ENCODE assay signal across 10 cellular contexts in the genomic region with DNA sequence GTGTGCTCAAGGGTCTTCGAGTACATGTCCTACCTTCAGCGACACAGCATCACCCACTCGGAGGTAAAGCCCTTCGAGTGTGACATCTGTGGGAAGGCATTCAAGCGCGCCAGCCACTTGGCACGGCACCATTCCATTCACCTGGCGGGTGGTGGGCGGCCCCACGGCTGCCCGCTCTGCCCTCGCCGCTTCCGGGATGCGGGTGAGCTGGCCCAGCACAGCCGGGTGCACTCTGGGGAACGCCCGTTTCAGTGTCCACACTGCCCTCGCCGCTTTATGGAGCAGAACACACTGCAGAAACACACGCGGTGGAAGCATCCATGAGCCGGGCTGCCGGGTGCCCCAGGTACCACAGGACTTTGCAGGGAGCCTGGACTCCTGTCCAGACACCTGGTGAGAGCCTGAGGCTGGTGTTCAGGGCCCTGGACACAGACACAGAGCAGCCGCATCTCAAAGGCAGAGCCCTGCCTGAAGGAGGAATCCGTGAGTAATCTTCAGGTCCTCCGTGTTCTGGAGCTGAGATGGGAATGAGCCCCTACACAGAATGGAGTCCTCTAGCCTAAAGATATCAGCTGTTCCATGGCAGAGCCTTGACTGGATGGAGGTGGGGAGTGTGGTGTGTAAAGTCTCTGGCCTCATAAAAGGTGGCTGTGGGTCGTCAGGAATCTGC. TPM values are rescaled to one million over a fixed set of nuclear protein-coding genes. Genes with fewer than 3 reads are reported as not detected.
A peak's percentile ranks its signal among the peaks of the same experiment; 100 is the strongest.
DNase-seq lines count a peak whose midpoint lies in the region; ATAC-seq, FAIRE-seq and TF ChIP-seq lines count a peak whose summit lies in the region.
"Had no signal": no experiment of that assay in that cellular context is flagged by ENCODE, and none has a peak within 500 bp of the region (broad histone marks: within the 10 kb centered on the region; RNA-seq: fewer than 3 reads in every experiment).

No MANE protein-coding gene starts in this region.

- H3K9me3 Mint-ChIP-seq in naive B cell: no peaks in the 10 kb centered on the region

- peak overlapping the region in 4 of 6 donors; percentile 33 to 95 (median 37) for H3K27ac Mint-ChIP-seq in naive B cell

- H3K79me2 ChIP-seq in GM12878 (ENCODE audit: control insufficient read depth, insufficient read depth, low read length): peaks cover 64% of the 10 kb centered on the region

- FAIRE-seq in GM12878 (lab: Jason Lieb, UNC): no peak
- no peak for FAIRE-seq in D721Med (lab: Jason Lieb, UNC)
- no peak for FAIRE-seq in GM12891 (lab: Jason Lieb, UNC)
- FAIRE-seq in GM19239 (lab: Jason Lieb, UNC): no peak
- FAIRE-seq: endometrium had no signal

- no peak for TF ChIP-seq CTCF in GM12878 (IDR thresholded peaks at IDR 0.05 in 2 of 3, conservative IDR thresholded peaks at IDR 0.05 in 1 of 3; ENCODE audit: control insufficient read depth in 2 of 3, extremely low read depth in 1 of 3, insufficient read depth in 1 of 3, low read depth in 3 of 3, low read length in 3 of 3)
- TF ChIP-seq CTCF in D721Med (IDR thresholded peaks at IDR 0.05; ENCODE audit: insufficient read depth, missing control alignments): no peak

- SMC1A ChIA-PET in GM12878 (lab: Charles Lee; ENCODE audit: uncharacterized antibody, unreplicated experiment): interaction anchor here (0.7 kb wide), 1 partner anchor 12 kb away, joined by 3 read pairs; no protein-coding TSS in a partner anchor

- H3K27ac ChIP-seq in GM12878 (ENCODE audit: control insufficient read depth, insufficient read depth): peak overlapping the region; percentile 64

- TF ChIP-seq RAD21 in Ishikawa (IDR thresholded peaks at IDR 0.05; ENCODE audit: low read depth) (no peak), GM12878 (IDR thresholded peaks at IDR 0.05; ENCODE audit: insufficient read depth, low read depth, low read length) (no peak)

- peaks cover 47 to 72% (median 64%) of the 10 kb centered on the region in 3 donors for H3K4me1 Mint-ChIP-seq in naive B cell

- H3K36me3 ChIP-seq in GM12878 (ENCODE audit: control insufficient read depth in 2 of 2, insufficient read depth in 2 of 2, low read length in 1 of 2): 0 out of 4 replicates have a peak, but pooled peaks cover 0 to 2% of the 10 kb centered on the region in 2 experiments

- TF ChIP-seq POLR2A in GM12878 (IDR thresholded peaks at IDR 0.05; ENCODE audit: low read depth, low read length) (no peak), GM12891 (IDR thresholded peaks at IDR 0.05; ENCODE audit: low read depth, low read length) (no peak)

- peak overlapping the region; percentile 95 for H3K4me3 ChIP-seq in GM12878

- peak overlapping the region; percentile 86; the same call in 1 of the 2 replicates for H3K9ac ChIP-seq in GM12878 (ENCODE audit: control insufficient read depth, insufficient read depth, low read length)

- BruUV-seq in GM12878 (replicated peaks; lab: Mats Ljungman, UMichigan): TSS peak; percentile 31

- in situ Hi-C loops in GM12878 (cut with MboI): no loop called here

- H4K20me1 ChIP-seq in GM12878 (ENCODE audit: control insufficient read depth, insufficient read depth): no peaks in the 10 kb centered on the region

- CTCF ChIA-PET in GM12878 (lab: Yijun Ruan, JAX): interaction anchor here (1.3 to 4.6 kb wide), 4 partner anchors 9 to 27 kb away, joined by 3 to 52 read pairs (median 8); a partner anchor contains a TSS

- POLR2A ChIA-PET in GM12878 (lab: Charles Lee): interaction anchor here (0.6 to 2.1 kb wide), 2 partner anchors 10 to 1184 kb away, joined by 3 to 10 read pairs; a partner anchor contains a TSS

- peak overlapping the region; percentile 57 to 98 (median 93) for H3K4me3 Mint-ChIP-seq in naive B cell

- H2AFZ ChIP-seq in GM12878 (ENCODE audit: control insufficient read depth, low read depth, low read length): no peak overlapping the region

- peak overlapping the region; percentile 91 for H3K4me2 ChIP-seq in GM12878 (ENCODE audit: control insufficient read depth, insufficient read depth)

- no peak for ATAC-seq in GM12878
- ATAC-seq in naive B cell (ENCODE audit: low read depth in 2 of 2): no peak
- ATAC-seq in HG03135 (IDR thresholded peaks at IDR 0.05; ENCODE audit: unreplicated experiment): no peak

- TF ChIP-seq EP300 in Ishikawa (IDR thresholded peaks at IDR 0.05; ENCODE audit: borderline replicate concordance): peak; percentile 47; the same call in 1 of the 2 replicates
- TF ChIP-seq EP300 in GM12878 (IDR thresholded peaks at IDR 0.05; ENCODE audit: borderline replicate concordance in 1 of 2, control insufficient read depth in 1 of 2, low read depth in 2 of 2, low read length in 2 of 2): no peak

- no peaks in the 10 kb centered on the region for H3K9me3 ChIP-seq in GM12878 (replicated peaks; ENCODE audit: control insufficient read depth, insufficient read depth, low read length)

- H3K4me1 ChIP-seq in GM12878 (ENCODE audit: control insufficient read depth, insufficient read depth, low read length): peaks cover 25% of the 10 kb centered on the region

- RAD21 ChIA-PET in GM12878 (lab: Charles Lee; ENCODE audit: unreplicated experiment): interaction anchor here (0.7 kb wide), 1 partner anchor 38 kb away, joined by 3 read pairs; no protein-coding TSS in a partner anchor

- H3K36me3 Mint-ChIP-seq in naive B cell: no peaks in the 10 kb centered on the region

- no peaks in the 10 kb centered on the region for H3K27me3 ChIP-seq in GM12878 (replicated peaks in 1 of 2; ENCODE audit: control insufficient read depth in 2 of 2, insufficient read depth in 2 of 2, low read length in 1 of 2)

- 8% methylated on average over 23 of the region's 28 CpGs for WGBS in GM12878 (ENCODE audit: insufficient coverage, insufficient replicate concordance, low lambda C conversion rate, missing lambda C conversion rate)

- intact Hi-C loops in GM12878 (cut with micrococcal nuclease; ENCODE audit: unreplicated experiment): loop anchor here (5.0 kb wide), 2 partner anchors 32 to 43 kb away; a partner anchor contains a TSS

- peak; percentile 59 for DNase-seq in COLO668 (lab: John Stamatoyannopoulos, UW; ENCODE audit: unreplicated experiment)
- no peak for DNase-seq in GM12878 (ENCODE audit: low read depth, low spot score)
- no peak for DNase-seq in naive B cell
- no peak for DNase-seq in D721Med (ENCODE audit: insufficient read length, low spot score)
- DNase-seq in GM12891 (ENCODE audit: insufficient read length, low spot score): no peak
- no peak for DNase-seq in GM19239 (ENCODE audit: insufficient read length, low spot score)
- DNase-seq: activated CD4-positive, alpha-beta T cell treated with anti-CD3 and anti-CD28 coated beads, Interleukin-2, amount 50 U/mL, for 1 hour had no signal

- no peaks in the 10 kb centered on the region for H3K27me3 Mint-ChIP-seq in naive B cell

RNA-seq across cellular contexts. Expression of a gene that starts 1.5 kb away (rescaled TPM):
- total RNA-seq in GM12878 (2013; cell fraction: nucleolus; rRNA removed): 5.3 and 7.2 TPM in 2 replicates
- total RNA-seq in GM12878 (2014; rRNA removed): 22.1 and 25.4 TPM in 2 replicates
- 14.0 and 14.1 TPM in 2 replicates for total RNA-seq in GM12878 (2014; rRNA removed; fragmentation: Illumina TruSeq; extraction: Trizol)
- total RNA-seq in GM12878 (2021): 44.9 and 45.4 TPM in 2 replicates
- polyA plus RNA-seq in GM12878 (2011; ENCODE audit: low read depth): 31.2 TPM
- polyA plus RNA-seq in GM12878 (2011; rRNA removed): 13.5 and 19.1 TPM in 2 replicates
- 27.8 and 34.4 TPM in 2 replicates for polyA plus RNA-seq in GM12878 (2011; cell fraction: cytosol; rRNA removed)
- 21.8 and 24.9 TPM in 2 replicates for polyA plus RNA-seq in GM12878 (2011; cell fraction: nucleus; rRNA removed)
- 43.7 and 58.1 TPM in 2 replicates for polyA plus RNA-seq in GM12878 (2012)
- 7.8 and 13.2 TPM in 2 replicates for polyA plus RNA-seq in GM12878 (2014; fragmentation: Illumina TruSeq; extraction: Trizol)
- polyA plus RNA-seq in GM12878 (2014; fragmentation: Nextera tagmentation; extraction: Ambion mirVana): 10 to 100 TPM in 1 of 2 experiments, 1 to 10 TPM in 1; 4.7 to 18.1 TPM
- 39.6 and 45.3 TPM in 2 replicates for polyA plus RNA-seq in GM12878 (2014; rRNA removed)
- polyA plus RNA-seq in GM12878 (2016; fragmentation: Nextera tagmentation; extraction: Ambion mirVana): 10 to 100 TPM; 29.1 to 37.0 TPM
- polyA minus RNA-seq in GM12878 (2011; rRNA and poly(A)+ RNA removed): 15.2 and 28.9 TPM in 2 replicates
- polyA minus RNA-seq in GM12878 (2011; cell fraction: cytosol; rRNA and poly(A)+ RNA removed): 11.5 and 15.8 TPM in 2 replicates
- 6.0 and 9.0 TPM in 2 replicates for polyA minus RNA-seq in GM12878 (2011; cell fraction: nucleus; rRNA and poly(A)+ RNA removed)
- polyA plus RNA-seq in naive B cell (ENCODE audit: low read depth in 6 of 6): 10 to 100 TPM; 60.7 to 82.8 (median 65.4) TPM
- polyA plus RNA-seq in GM12891 (2012; ENCODE audit: low read depth, missing spikeins): 47.3 TPM

RNA-seq across cellular contexts. Expression of a gene that starts 3.0 kb away (rescaled TPM):
- 8.3 and 8.6 TPM in 2 replicates for total RNA-seq in GM12878 (2013; cell fraction: nucleolus; rRNA removed)
- 19.2 and 22.5 TPM in 2 replicates for total RNA-seq in GM12878 (2014; rRNA removed)
- 11.9 and 12.7 TPM in 2 replicates for total RNA-seq in GM12878 (2014; rRNA removed; fragmentation: Illumina TruSeq; extraction: Trizol)
- total RNA-seq in GM12878 (2021): 33.1 and 34.2 TPM in 2 replicates
- polyA plus RNA-seq in GM12878 (2011; ENCODE audit: low read depth): 5.6 TPM
- 7.8 and 16.4 TPM in 2 replicates for polyA plus RNA-seq in GM12878 (2011; rRNA removed)
- 17.5 and 27.2 TPM in 2 replicates for polyA plus RNA-seq in GM12878 (2011; cell fraction: cytosol; rRNA removed)
- 38.1 and 48.1 TPM in 2 replicates for polyA plus RNA-seq in GM12878 (2011; cell fraction: nucleus; rRNA removed)
- polyA plus RNA-seq in GM12878 (2012): 27.7 and 32.6 TPM in 2 replicates
- polyA plus RNA-seq in GM12878 (2014; fragmentation: Illumina TruSeq; extraction: Trizol): 7.7 and 19.2 TPM in 2 replicates
- polyA plus RNA-seq in GM12878 (2014; fragmentation: Nextera tagmentation; extraction: Ambion mirVana): under 1 TPM; 0.04 to 0.14 TPM
- polyA plus RNA-seq in GM12878 (2014; rRNA removed): 35.9 and 39.9 TPM in 2 replicates
- 10 to 100 TPM; 20.4 to 25.7 TPM for polyA plus RNA-seq in GM12878 (2016; fragmentation: Nextera tagmentation; extraction: Ambion mirVana)
- 3.4 and 7.2 TPM in 2 replicates for polyA minus RNA-seq in GM12878 (2011; rRNA and poly(A)+ RNA removed)
- 5.5 and 7.0 TPM in 2 replicates for polyA minus RNA-seq in GM12878 (2011; cell fraction: cytosol; rRNA and poly(A)+ RNA removed)
- 6.4 and 14.4 TPM in 2 replicates for polyA minus RNA-seq in GM12878 (2011; cell fraction: nucleus; rRNA and poly(A)+ RNA removed)
- polyA plus RNA-seq in naive B cell (ENCODE audit: low read depth in 6 of 6): 10 to 100 TPM in 3 of 6 donors, 1 to 10 TPM in 3; 8.1 to 13.0 (median 9.7) TPM
- 29.7 TPM for polyA plus RNA-seq in GM12891 (2012; ENCODE audit: low read depth, missing spikeins)

RNA-seq across cellular contexts. Expression of a gene that starts 4.2 kb away (rescaled TPM):
- 16.2 and 23.0 TPM in 2 replicates for total RNA-seq in GM12878 (2013; cell fraction: nucleolus; rRNA removed)
- 9.4 and 12.2 TPM in 2 replicates for total RNA-seq in GM12878 (2014; rRNA removed)
- total RNA-seq in GM12878 (2014; rRNA removed; fragmentation: Illumina TruSeq; extraction: Trizol): 4.7 and 5.7 TPM in 2 replicates
- total RNA-seq in GM12878 (2021): 31.8 and 34.2 TPM in 2 replicates
- 12.4 TPM for polyA plus RNA-seq in GM12878 (2011; ENCODE audit: low read depth)
- polyA plus RNA-seq in GM12878 (2011; rRNA removed): 5.5 and 7.9 TPM in 2 replicates
- polyA plus RNA-seq in GM12878 (2011; cell fraction: cytosol; rRNA removed): 9.7 and 13.8 TPM in 2 replicates
- 50.7 and 83.1 TPM in 2 replicates for polyA plus RNA-seq in GM12878 (2011; cell fraction: nucleus; rRNA removed)
- polyA plus RNA-seq in GM12878 (2012): 33.1 and 35.3 TPM in 2 replicates
- polyA plus RNA-seq in GM12878 (2014; fragmentation: Illumina TruSeq; extraction: Trizol): 5.3 and 7.4 TPM in 2 replicates
- polyA plus RNA-seq in GM12878 (2014; fragmentation: Nextera tagmentation; extraction: Ambion mirVana): 1 to 10 TPM; 2.3 to 7.4 TPM
- polyA plus RNA-seq in GM12878 (2014; rRNA removed): 27.1 and 30.2 TPM in 2 replicates
- polyA plus RNA-seq in GM12878 (2016; fragmentation: Nextera tagmentation; extraction: Ambion mirVana): 10 to 100 TPM; 24.7 to 25.3 TPM
- polyA minus RNA-seq in GM12878 (2011; rRNA and poly(A)+ RNA removed): 3.4 and 7.0 TPM in 2 replicates
- 5.5 and 8.0 TPM in 2 replicates for polyA minus RNA-seq in GM12878 (2011; cell fraction: cytosol; rRNA and poly(A)+ RNA removed)
- polyA minus RNA-seq in GM12878 (2011; cell fraction: nucleus; rRNA and poly(A)+ RNA removed): 8.2 and 17.3 TPM in 2 replicates
- 10 to 100 TPM; 28.4 to 54.2 (median 31.5) TPM for polyA plus RNA-seq in naive B cell (ENCODE audit: low read depth in 6 of 6)
- polyA plus RNA-seq in GM12891 (2012; ENCODE audit: low read depth, missing spikeins): 23.7 TPM

RNA-seq across cellular contexts. Expression of a gene that starts 9.9 kb away (rescaled TPM):
- total RNA-seq in GM12878 (2013; cell fraction: nucleolus; rRNA removed): 46.0 and 50.9 TPM in 2 replicates
- total RNA-seq in GM12878 (2014; rRNA removed) (204 and 228 TPM in 2 replicates), GM12878 (2014; rRNA removed; fragmentation: Illumina TruSeq; extraction: Trizol) (112 and 121 TPM in 2 replicates), GM12878 (2021) (308 and 338 TPM in 2 replicates)
- 59.4 TPM for polyA plus RNA-seq in GM12878 (2011; ENCODE audit: low read depth)
- polyA plus RNA-seq in GM12878 (2011; rRNA removed) (54.9 and 140 TPM in 2 replicates), GM12878 (2014; fragmentation: Illumina TruSeq; extraction: Trizol) (50.9 and 141 TPM in 2 replicates), GM12878 (2014; fragmentation: Nextera tagmentation; extraction: Ambion mirVana) (1 to 10 TPM; 3.0 to 8.3 TPM), GM12878 (2014; rRNA removed) (284 and 360 TPM in 2 replicates), GM12878 (2016; fragmentation: Nextera tagmentation; extraction: Ambion mirVana) (10 to 100 TPM; 46.2 to 48.9 TPM), naive B cell (ENCODE audit: low read depth in 6 of 6) (10 to 100 TPM in 3 of 6 donors, 1 to 10 TPM in 3; 3.2 to 13.7 (median 9.3) TPM)
- 239 and 270 TPM in 2 replicates for polyA plus RNA-seq in GM12878 (2011; cell fraction: cytosol; rRNA removed)
- polyA plus RNA-seq in GM12878 (2011; cell fraction: nucleus; rRNA removed): 425 and 604 TPM in 2 replicates
- polyA plus RNA-seq in GM12878 (2012): 148 and 173 TPM in 2 replicates
- 61.6 and 111 TPM in 2 replicates for polyA minus RNA-seq in GM12878 (2011; rRNA and poly(A)+ RNA removed)
- polyA minus RNA-seq in GM12878 (2011; cell fraction: cytosol; rRNA and poly(A)+ RNA removed): 60.9 and 65.2 TPM in 2 replicates
- 63.1 and 102 TPM in 2 replicates for polyA minus RNA-seq in GM12878 (2011; cell fraction: nucleus; rRNA and poly(A)+ RNA removed)
- 150 TPM for polyA plus RNA-seq in GM12891 (2012; ENCODE audit: low read depth, missing spikeins)

RNA-seq across cellular contexts. Expression of a gene that starts 20.6 kb away (rescaled TPM):
- total RNA-seq in GM12878 (2013; cell fraction: nucleolus; rRNA removed): 3.6 and 5.3 TPM in 2 replicates
- 2.8 and 3.5 TPM in 2 replicates for total RNA-seq in GM12878 (2014; rRNA removed)
- total RNA-seq in GM12878 (2014; rRNA removed; fragmentation: Illumina TruSeq; extraction: Trizol): 1.8 and 2.2 TPM in 2 replicates
- total RNA-seq in GM12878 (2021): 5.2 and 5.3 TPM in 2 replicates
- 3.2 TPM for polyA plus RNA-seq in GM12878 (2011; ENCODE audit: low read depth)
- polyA plus RNA-seq in GM12878 (2011; rRNA removed): 0.68 and 1.2 TPM in 2 replicates
- 1.2 and 1.4 TPM in 2 replicates for polyA plus RNA-seq in GM12878 (2011; cell fraction: cytosol; rRNA removed)
- polyA plus RNA-seq in GM12878 (2011; cell fraction: nucleus; rRNA removed): 7.1 and 7.5 TPM in 2 replicates
- polyA plus RNA-seq in GM12878 (2012): 4.8 and 6.3 TPM in 2 replicates
- 2.8 and 3.1 TPM in 2 replicates for polyA plus RNA-seq in GM12878 (2014; fragmentation: Illumina TruSeq; extraction: Trizol)
- polyA plus RNA-seq in GM12878 (2014; fragmentation: Nextera tagmentation; extraction: Ambion mirVana): under 1 TPM; 0.10 to 0.97 TPM
- polyA plus RNA-seq in GM12878 (2014; rRNA removed): 3.5 and 4.4 TPM in 2 replicates
- polyA plus RNA-seq in GM12878 (2016; fragmentation: Nextera tagmentation; extraction: Ambion mirVana): 1 to 10 TPM; 1.1 to 1.4 TPM
- polyA minus RNA-seq in GM12878 (2011; rRNA and poly(A)+ RNA removed): 1.0 and 1.4 TPM in 2 replicates
- polyA minus RNA-seq in GM12878 (2011; cell fraction: cytosol; rRNA and poly(A)+ RNA removed): 0.80 and 1.1 TPM in 2 replicates
- 1.1 and 1.9 TPM in 2 replicates for polyA minus RNA-seq in GM12878 (2011; cell fraction: nucleus; rRNA and poly(A)+ RNA removed)
- 1 to 10 TPM in 4 of 6 donors, under 1 TPM in 1, not detected in 1; 0.95 to 3.5 (median 2.7) TPM for polyA plus RNA-seq in naive B cell (ENCODE audit: low read depth in 6 of 6)
- polyA plus RNA-seq in GM12891 (2012; ENCODE audit: low read depth, missing spikeins): 3.3 TPM
